In genomic region chr19:33953023-33953422, GRCh38 we compare ENCODE assay signal across 18 cellular contexts.
DNase-seq lines count a peak whose midpoint lies in the region; TF ChIP-seq lines count a peak whose summit lies in the region.
"Had no signal": no experiment of that assay in that cellular context is flagged by ENCODE, and none has a peak within 500 bp of the region (broad histone marks: within the 10 kb centered on the region; RNA-seq: fewer than 3 reads in every experiment).

No MANE protein-coding gene starts in this region.

- H3K27me3 Mint-ChIP-seq in type B pancreatic cell: peaks cover 5% of the 10 kb centered on the region

- TF ChIP-seq EP300 in ovary (IDR thresholded peaks at IDR 0.05): no peak

- intact Hi-C loops in posterior vena cava (cut with DNase I) (no loop called here), ovary (cut with DNase I) (no loop called here)

- whole genome bisulfite sequencing in ovary, 3 donors: 39 to 64% (median 61%) methylated on average over 8 of the region's 8 CpGs

- no peak overlapping the region for H3K27ac Mint-ChIP-seq in type B pancreatic cell
- H3K27ac Mint-ChIP-seq: B cell, GM23338 had no signal

- peaks cover 6% of the 10 kb centered on the region for H3K4me1 Mint-ChIP-seq in type B pancreatic cell (ENCODE audit: unreplicated experiment)
- H3K4me1 Mint-ChIP-seq: B cell, GM23338 had no signal

- TF ChIP-seq POLR2A in ovary (IDR thresholded peaks at IDR 0.05): no peak

- H3K27ac ChIP-seq in ovary: no peak overlapping the region

- H3K36me3 ChIP-seq in ovary: no peaks in the 10 kb centered on the region

- H3K36me3 Mint-ChIP-seq in type B pancreatic cell: no peaks in the 10 kb centered on the region

- H3K9me3 Mint-ChIP-seq in type B pancreatic cell: no peaks in the 10 kb centered on the region
- H3K9me3 Mint-ChIP-seq: GM23338 had no signal

- no peaks in the 10 kb centered on the region for H3K27me3 ChIP-seq in ovary

- H3K4me3 ChIP-seq in choroid plexus epithelial cell (ENCODE audit: low read depth, low read length): no peak overlapping the region
- no peak overlapping the region for H3K4me3 ChIP-seq in ovary
- H3K4me3 ChIP-seq: GM23338 had no signal

- TF ChIP-seq CTCF in choroid plexus epithelial cell (conservative IDR thresholded peaks at IDR 0.05; ENCODE audit: low read depth, low read length): no peak
- TF ChIP-seq CTCF in type B pancreatic cell (conservative IDR thresholded peaks at IDR 0.05): no peak
- no peak for TF ChIP-seq CTCF in ovary (IDR thresholded peaks at IDR 0.05)

- no peaks in the 10 kb centered on the region for H3K4me1 ChIP-seq in ovary (ENCODE audit: insufficient read depth)

- no peaks in the 10 kb centered on the region for H3K9me3 ChIP-seq in ovary

- H3K4me3 Mint-ChIP-seq in type B pancreatic cell: no peak overlapping the region
- H3K4me3 Mint-ChIP-seq: B cell, GM23338 had no signal

- peak; percentile 45 for DNase-seq in NK-92 treated with Interleukin-12 subunit alpha and Interleukin-12 subunit beta, amount 100 ng/mL, for 24 hours (lab: John Stamatoyannopoulos, UW)
- DNase-seq in NK-92 (lab: John Stamatoyannopoulos, UW; ENCODE audit: unreplicated experiment): no peak
- DNase-seq in choroid plexus epithelial cell (ENCODE audit: low read depth): peak; percentile 35
- DNase-seq in myocyte (ENCODE audit: low read depth): peak; percentile 10
- DNase-seq in type B pancreatic cell (ENCODE audit: extremely low spot score, unreplicated experiment): peak; percentile 43
- no peak for DNase-seq in activated CD4-positive, CD25-positive, alpha-beta regulatory T cell (lab: John Stamatoyannopoulos, UW)
- DNase-seq in posterior vena cava (ENCODE audit: low spot score): no peak
- no peak for DNase-seq in ovary
- DNase-seq: COR-L47, DMS 273 treated with DMSO at 0.1 percent for 48 hours, DND-41, NCI-H1048, NCI-H1436, NCI-H1930, NCI-H226, NCI-H524 treated with DMSO at 0.1 percent for 48 hours had no signal

Comparison
In these comparisons a context has a peak if more than half of its experiments do, and no peak if none do; other contexts are left out.
1. DNase-seq: peak in NK-92 treated with Interleukin-12 subunit alpha and Interleukin-12 subunit beta, amount 100 ng/mL, for 24 hours (single experiment), choroid plexus epithelial cell (single experiment), myocyte (single experiment) and type B pancreatic cell (single experiment); none in NK-92 (single experiment), activated CD4-positive, CD25-positive, alpha-beta regulatory T cell (0 of 4), posterior vena cava (single experiment) and ovary (0 of 5).